ENCODE assay signal across 9 cellular contexts in genomic region chr10:43322321-43322720, GRCh38. TPM values are rescaled to one million over a fixed set of nuclear protein-coding genes. Genes with fewer than 3 reads are reported as not detected.
DNase-seq lines count a peak whose midpoint lies in the region; ATAC-seq and TF ChIP-seq lines count a peak whose summit lies in the region.
"Had no signal": no experiment of that assay in that cellular context is flagged by ENCODE, and none has a peak within 500 bp of the region (broad histone marks: within the 10 kb centered on the region; RNA-seq: fewer than 3 reads in every experiment).

No MANE protein-coding gene starts in this region.

- TF ChIP-seq CTCF in psoas muscle (IDR thresholded peaks at IDR 0.05) = no peak

- H3K9me3 ChIP-seq in ES-I3 (ENCODE audit: control insufficient read depth, insufficient read depth, low read length) (no peaks in the 10 kb centered on the region), iPS-18c (ENCODE audit: control insufficient read depth, insufficient read depth, low read length) (no peaks in the 10 kb centered on the region), psoas muscle (no peaks in the 10 kb centered on the region)

- H3K36me3 ChIP-seq in ES-I3 (ENCODE audit: insufficient read depth, low read length) = no peaks in the 10 kb centered on the region
- H3K36me3 ChIP-seq in psoas muscle (ENCODE audit: insufficient read depth in 1 of 2, low read depth in 1 of 2) = no peaks in the 10 kb centered on the region

- ATAC-seq in psoas muscle (peak in 3 of 4 donors; percentile 39 to 58 (median 52)), GM21528 (IDR thresholded peaks at IDR 0.05; ENCODE audit: low FRiP score, unreplicated experiment) (no peak), GM19455 (IDR thresholded peaks at IDR 0.05; ENCODE audit: unreplicated experiment) (no peak)

- H3K4me3 ChIP-seq in iPS-18c (ENCODE audit: insufficient read depth, low read depth, low read length) (peak overlapping the region; percentile 47), psoas muscle (peak overlapping the region; percentile 52)

- DNase-seq in astrocyte of the hippocampus (ENCODE audit: low read depth, low spot score) = peak; percentile 6
- no peak for DNase-seq in psoas muscle
- DNase-seq in stimulated activated CD8-positive, alpha-beta memory T cell treated with anti-CD3 and anti-CD28 coated beads, Interleukin-4, amount 100 ng/mL, for 48 hours = no peak
- no peak for DNase-seq in AG08396 (ENCODE audit: low spot score)

- intact Hi-C loops in psoas muscle (cut with DNase I) = no loop called here

- H3K27me3 ChIP-seq in psoas muscle (ENCODE audit: insufficient read depth in 3 of 3, low read length in 2 of 3) = peaks cover 0 to 5% (median 0%) of the 10 kb centered on the region in 3 donors

- H3K9ac ChIP-seq in ES-I3 (ENCODE audit: low read depth, low read length) = peak overlapping the region; percentile 41; the same call in 1 of the 2 replicates

- H3K27ac ChIP-seq in psoas muscle = no peak overlapping the region
- H3K27ac ChIP-seq: skin epidermis had no signal

- WGBS in psoas muscle, 3 donors = 28 to 41% (median 32%) methylated on average over 13 of the region's 13 CpGs

- H3K4me1 ChIP-seq in ES-I3 (ENCODE audit: insufficient read depth, low read length) (peaks cover 16% of the 10 kb centered on the region), psoas muscle (no peaks in the 10 kb centered on the region)

RNA-seq across cellular contexts. Expression of gene FXYD4, which starts 49.1 kb away (rescaled TPM):
- 1 to 10 TPM in 1 of 4 donors, not detected in 3; 3.0 TPM for total RNA-seq in psoas muscle
- polyA plus RNA-seq in psoas muscle = under 1 TPM in 2 of 3 donors, not detected in 1; 0.18 to 0.74 TPM

RNA-seq across cellular contexts. Expression of gene RASGEF1A, which starts 55.5 kb away (rescaled TPM):
- total RNA-seq in psoas muscle = under 1 TPM; 0.34 to 0.69 (median 0.41) TPM
- polyA plus RNA-seq in psoas muscle = under 1 TPM; 0.10 to 0.46 (median 0.15) TPM

Comparison
In these comparisons a context has a peak if more than half of its experiments do, and no peak if none do; other contexts are left out.
1. ATAC-seq: peak in psoas muscle (3 of 4); none in GM21528 (single experiment) and GM19455 (single experiment).